ENCODE assay signal across 20 cellular contexts in the genomic region with DNA sequence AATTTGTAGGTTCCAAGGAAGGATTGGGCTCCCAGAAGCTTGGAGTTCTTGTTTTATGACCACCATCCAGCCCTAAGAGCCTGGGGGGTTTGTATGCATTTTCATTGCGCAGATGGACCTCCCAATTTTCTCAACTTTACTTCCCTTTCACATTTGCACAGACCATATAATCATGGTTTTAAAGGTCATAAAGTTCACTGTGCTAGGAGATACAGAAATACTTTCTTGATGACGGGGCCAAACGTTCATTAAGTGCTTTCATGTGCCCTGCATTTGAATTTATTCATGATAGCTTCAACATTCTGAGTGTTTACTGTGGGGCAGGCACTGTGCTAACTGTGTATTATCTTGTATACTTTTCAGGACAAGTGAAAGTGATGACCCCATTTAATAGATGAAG. TPM values are rescaled to one million over a fixed set of nuclear protein-coding genes. Genes with fewer than 3 reads are reported as not detected.
DNase-seq lines count a peak whose midpoint lies in the region; ATAC-seq, FAIRE-seq and TF ChIP-seq lines count a peak whose summit lies in the region.
"Had no signal": no experiment of that assay in that cellular context is flagged by ENCODE, and none has a peak within 500 bp of the region (broad histone marks: within the 10 kb centered on the region; RNA-seq: fewer than 3 reads in every experiment).

No MANE protein-coding gene starts in this region.

- POLR2A ChIA-PET in MCF 10A (lab: Yijun Ruan, JAX) = interaction anchor here (0.7 to 1.3 kb wide), 3 partner anchors 26 to 530 kb away, joined by 3 to 4 read pairs (median 3); no protein-coding TSS in a partner anchor

- peaks cover 31% of the 10 kb centered on the region for H3K4me1 Mint-ChIP-seq in MCF 10A (ENCODE audit: insufficient read depth, unreplicated experiment)
- H3K4me1 Mint-ChIP-seq: B cell; CD8-positive, alpha-beta memory T cell had no signal

- no peaks in the 10 kb centered on the region for H3K9me3 ChIP-seq in RWPE2 (ENCODE audit: severe bottlenecking)
- H3K9me3 ChIP-seq in keratinocyte (ENCODE audit: control insufficient read depth, low read depth, low read length) = no peaks in the 10 kb centered on the region
- H3K9me3 ChIP-seq in small intestine (ENCODE audit: control insufficient read depth, low read depth) = no peaks in the 10 kb centered on the region
- H3K9me3 ChIP-seq in right cardiac atrium (ENCODE audit: control insufficient read depth, low read length) = no peaks in the 10 kb centered on the region
- H3K9me3 ChIP-seq: HAP-1 had no signal

- no peak overlapping the region for H3K4me3 Mint-ChIP-seq in MCF 10A (ENCODE audit: unreplicated experiment)
- H3K4me3 Mint-ChIP-seq: B cell; CD8-positive, alpha-beta memory T cell had no signal

- H4K20me1 ChIP-seq in keratinocyte (ENCODE audit: control insufficient read depth, extremely low read depth, insufficient read depth, low read length) = peaks cover 5% of the 10 kb centered on the region
- H4K20me1 ChIP-seq: BLaER1 treated with 17β-estradiol and CSF1 and Interleukin-3, amounts not matched to agents 10 nM and 100 nM had no signal

- no peak for FAIRE-seq in keratinocyte (lab: Jason Lieb, UNC)
- FAIRE-seq in small intestine (lab: Jason Lieb, UNC) = no peak
- FAIRE-seq: GM12892 had no signal

- intact Hi-C loops in MCF 10A (cut with micrococcal nuclease) = no loop called here
- intact Hi-C loops in right cardiac atrium (cut with DNase I) = no loop called here

- TF ChIP-seq CTCF in RWPE2 (IDR thresholded peaks at IDR 0.05; ENCODE audit: poor library complexity, severe bottlenecking) = no peak
- TF ChIP-seq CTCF in keratinocyte (optimal IDR thresholded peaks at IDR 0.05 in 1 of 3, IDR thresholded peaks at IDR 0.05 in 1 of 3, conservative IDR thresholded peaks at IDR 0.05 in 1 of 3; ENCODE audit: extremely low read depth in 1 of 3, insufficient read depth in 2 of 3, low read length in 3 of 3) = no peak
- TF ChIP-seq CTCF in MCF 10A (IDR thresholded peaks at IDR 0.05; ENCODE audit: unreplicated experiment) = no peak

- H3K9ac ChIP-seq in keratinocyte (ENCODE audit: control insufficient read depth, extremely low read depth, insufficient read depth, low read length) = no peak overlapping the region
- H3K9ac ChIP-seq: BLaER1 treated with 17β-estradiol and CSF1 and Interleukin-3, amounts not matched to agents 10 nM and 100 nM; GM23248 had no signal

- no peak for ATAC-seq in RWPE2 (ENCODE audit: low read depth)
- no peak for ATAC-seq in GM19395 (IDR thresholded peaks at IDR 0.05; ENCODE audit: unreplicated experiment)
- no peak for ATAC-seq in right cardiac atrium
- no peak for ATAC-seq in HG03196 (IDR thresholded peaks at IDR 0.05; ENCODE audit: unreplicated experiment)

- dilution Hi-C loops in keratinocyte (cut with MboI; ENCODE audit: extremely low pct_ligation_motif_present, low sequenced_read_pairs) = no loop called here

- no peak overlapping the region for H3K4me3 ChIP-seq in RWPE2 (ENCODE audit: severe bottlenecking)
- no peak overlapping the region for H3K4me3 ChIP-seq in keratinocyte (ENCODE audit: control insufficient read depth in 2 of 3, extremely low read depth in 1 of 3, insufficient read depth in 2 of 3, low read depth in 1 of 3, low read length in 3 of 3)
- no peak overlapping the region for H3K4me3 ChIP-seq in small intestine (ENCODE audit: low read depth in 1 of 2, low read length in 2 of 2)
- H3K4me3 ChIP-seq in right cardiac atrium (ENCODE audit: low read length) = no peak overlapping the region
- H3K4me3 ChIP-seq: BLaER1 treated with 17β-estradiol and CSF1 and Interleukin-3, amounts not matched to agents 10 nM and 100 nM; GM23248; HAP-1 had no signal

- peaks cover 8% of the 10 kb centered on the region for H3K9me1 ChIP-seq in keratinocyte (ENCODE audit: control insufficient read depth, extremely low read depth, insufficient read depth, low read length)

- no peak overlapping the region for H2AFZ ChIP-seq in keratinocyte (ENCODE audit: control insufficient read depth, low read length)
- H2AFZ ChIP-seq: GM23248 had no signal

- H3K36me3 ChIP-seq in RWPE2 (ENCODE audit: low read depth) = peaks cover 3% of the 10 kb centered on the region; the same call in 1 of the 2 replicates
- H3K36me3 ChIP-seq in keratinocyte (ENCODE audit: control insufficient read depth in 2 of 2, extremely low read depth in 1 of 2, insufficient read depth in 2 of 2, low read length in 2 of 2) = peaks cover 0 to 3% of the 10 kb centered on the region in 2 experiments
- H3K36me3 ChIP-seq in small intestine (ENCODE audit: control insufficient read depth in 2 of 2, insufficient read depth in 2 of 2, low read length in 2 of 2) = no peaks in the 10 kb centered on the region
- H3K36me3 ChIP-seq: BLaER1 treated with 17β-estradiol and CSF1 and Interleukin-3, amounts not matched to agents 10 nM and 100 nM; HAP-1 had no signal

- H3K4me2 ChIP-seq in keratinocyte (ENCODE audit: control insufficient read depth, extremely low read depth, insufficient read depth, low read depth, low read length) = peak overlapping the region; percentile 13
- H3K4me2 ChIP-seq: BLaER1 treated with 17β-estradiol and CSF1 and Interleukin-3, amounts not matched to agents 10 nM and 100 nM had no signal

- peaks cover 10% of the 10 kb centered on the region for H3K36me3 Mint-ChIP-seq in MCF 10A (ENCODE audit: insufficient read depth, unreplicated experiment)
- H3K36me3 Mint-ChIP-seq: CD8-positive, alpha-beta memory T cell had no signal

- no peaks in the 10 kb centered on the region for H3K27me3 Mint-ChIP-seq in MCF 10A (ENCODE audit: insufficient read depth, unreplicated experiment)
- H3K27me3 Mint-ChIP-seq: B cell had no signal

- CTCF ChIA-PET in MCF 10A (lab: Yijun Ruan, JAX) = interaction anchor here (0.6 to 1.1 kb wide), 4 partner anchors 9 to 75 kb away, joined by 3 read pairs; no protein-coding TSS in a partner anchor

- DNase-seq in LoVo (ENCODE audit: low spot score) = peak; percentile 65
- no peak for DNase-seq in RWPE2 (ENCODE audit: low spot score)
- DNase-seq in keratinocyte (ENCODE audit: low read depth, low spot score) = no peak
- peak; percentile 73 for DNase-seq in small intestine
- no peak for DNase-seq in MCF 10A (ENCODE audit: unreplicated experiment)
- DNase-seq in right cardiac atrium = no peak
- DNase-seq: CD8-positive, alpha-beta memory T cell; COR-L47; DMS 273 treated with DMSO at 0.1 percent for 48 hours; DMS53; DND-41; GDM1 had no signal

- peaks cover 48% of the 10 kb centered on the region for H3K79me2 ChIP-seq in keratinocyte (ENCODE audit: control insufficient read depth, insufficient read depth, low read length)

- peaks cover 44% of the 10 kb centered on the region for H3K4me1 ChIP-seq in RWPE2 (ENCODE audit: insufficient read depth, poor library complexity, severe bottlenecking)
- H3K4me1 ChIP-seq in keratinocyte (ENCODE audit: control insufficient read depth, extremely low read depth, insufficient read depth, low read length) = peaks cover 42% of the 10 kb centered on the region
- peaks cover 0 to 4% of the 10 kb centered on the region in 2 donors for H3K4me1 ChIP-seq in small intestine (ENCODE audit: control insufficient read depth in 2 of 2, insufficient read depth in 1 of 2, low read depth in 1 of 2, low read length in 1 of 2)
- no peaks in the 10 kb centered on the region for H3K4me1 ChIP-seq in right cardiac atrium (ENCODE audit: control insufficient read depth, insufficient read depth, low read length)
- H3K4me1 ChIP-seq: BLaER1 treated with 17β-estradiol and CSF1 and Interleukin-3, amounts not matched to agents 10 nM and 100 nM; HAP-1 had no signal

- H3K27ac ChIP-seq in RWPE2 (ENCODE audit: poor library complexity, severe bottlenecking) = peak overlapping the region; percentile 57
- no peak overlapping the region for H3K27ac ChIP-seq in keratinocyte (ENCODE audit: control insufficient read depth, insufficient read depth, low read length)
- H3K27ac ChIP-seq in small intestine (ENCODE audit: low read depth in 1 of 2, low read length in 1 of 2) = no peak overlapping the region
- H3K27ac ChIP-seq in right cardiac atrium (ENCODE audit: low read length) = no peak overlapping the region
- H3K27ac ChIP-seq: BLaER1 treated with 17β-estradiol and CSF1 and Interleukin-3, amounts not matched to agents 10 nM and 100 nM; GM23248; HL-60 had no signal

- WGBS in small intestine, 3 donors = 21 to 74% (median 38%) methylated on average over 3 of the region's 3 CpGs
- WGBS in right cardiac atrium = 80% methylated on average over 3 of the region's 3 CpGs

- H3K9me3 Mint-ChIP-seq in MCF 10A (ENCODE audit: unreplicated experiment) = no peaks in the 10 kb centered on the region
- H3K9me3 Mint-ChIP-seq: CD8-positive, alpha-beta memory T cell had no signal

- no TSS peak for BruUV-seq in MCF 10A (replicated peaks; lab: Mats Ljungman, UMichigan)

- H3K27me3 ChIP-seq in RWPE2 (ENCODE audit: insufficient read depth, poor library complexity, severe bottlenecking) (no peaks in the 10 kb centered on the region), keratinocyte (ENCODE audit: control insufficient read depth, extremely low read depth, insufficient read depth, low read length) (no peaks in the 10 kb centered on the region), small intestine (ENCODE audit: control insufficient read depth in 2 of 2, insufficient read depth in 2 of 2, low read length in 2 of 2) (no peaks in the 10 kb centered on the region), right cardiac atrium (ENCODE audit: control insufficient read depth, insufficient read depth) (no peaks in the 10 kb centered on the region)
- H3K27me3 ChIP-seq: BLaER1 treated with 17β-estradiol and CSF1 and Interleukin-3, amounts not matched to agents 10 nM and 100 nM had no signal

- no peak overlapping the region for H3K27ac Mint-ChIP-seq in MCF 10A (ENCODE audit: low read depth, unreplicated experiment)
- H3K27ac Mint-ChIP-seq: B cell; CD8-positive, alpha-beta memory T cell had no signal

RNA-seq across cellular contexts. Expression of a gene that starts 51.5 kb away (rescaled TPM):
- polyA plus RNA-seq in keratinocyte = 18.3 to 22.6 TPM (median 19.8 TPM) in 3 replicates
- 32.8 TPM for polyA plus RNA-seq in keratinocyte (2011; ENCODE audit: low read depth)
- polyA plus RNA-seq in keratinocyte (2011; cell fraction: cytosol; rRNA removed) = 17.6 and 21.8 TPM in 2 replicates
- polyA plus RNA-seq in keratinocyte (2011; cell fraction: nucleus; rRNA removed) = 33.1 and 38.0 TPM in 2 replicates
- 29.5 and 31.5 TPM in 2 replicates for polyA plus RNA-seq in keratinocyte (2012; ENCODE audit: low replicate concordance)
- polyA minus RNA-seq in keratinocyte = 31.9 to 43.2 TPM (median 33.1 TPM) in 3 replicates
- 21.5 TPM for polyA minus RNA-seq in keratinocyte (2011; cell fraction: cytosol; rRNA and poly(A)+ RNA removed)
- polyA minus RNA-seq in keratinocyte (2011; cell fraction: nucleus; rRNA and poly(A)+ RNA removed) = 22.1 and 30.9 TPM in 2 replicates
- polyA plus RNA-seq in small intestine = 10 to 100 TPM; 22.8 to 65.1 (median 49.6) TPM
- total RNA-seq in MCF 10A (2022) = 27.8 and 47.0 TPM in 2 replicates
- 1 to 10 TPM in 3 of 4 donors, under 1 TPM in 1; 0.79 to 1.7 (median 1.2) TPM for total RNA-seq in right cardiac atrium
- polyA plus RNA-seq in right cardiac atrium = 0.45 TPM

Comparison
In these comparisons a context has a peak if more than half of its experiments do, and no peak if none do; other contexts are left out.
1. DNase-seq: peak in LoVo (single experiment) and small intestine (single experiment); none in RWPE2 (single experiment), keratinocyte (single experiment), MCF 10A (single experiment) and right cardiac atrium (0 of 3).
2. RNA of a gene that starts 51.5 kb away (polyA plus RNA-seq): 22.8 to 65.1 TPM in small intestine and 17.6 to 38.0 TPM in keratinocyte; 0.45 TPM in right cardiac atrium (single experiment); every median in the first group is over 10 times any median in the second.